Comparison of ENCODE assay signal across 8 cellular contexts in the genomic region with DNA sequence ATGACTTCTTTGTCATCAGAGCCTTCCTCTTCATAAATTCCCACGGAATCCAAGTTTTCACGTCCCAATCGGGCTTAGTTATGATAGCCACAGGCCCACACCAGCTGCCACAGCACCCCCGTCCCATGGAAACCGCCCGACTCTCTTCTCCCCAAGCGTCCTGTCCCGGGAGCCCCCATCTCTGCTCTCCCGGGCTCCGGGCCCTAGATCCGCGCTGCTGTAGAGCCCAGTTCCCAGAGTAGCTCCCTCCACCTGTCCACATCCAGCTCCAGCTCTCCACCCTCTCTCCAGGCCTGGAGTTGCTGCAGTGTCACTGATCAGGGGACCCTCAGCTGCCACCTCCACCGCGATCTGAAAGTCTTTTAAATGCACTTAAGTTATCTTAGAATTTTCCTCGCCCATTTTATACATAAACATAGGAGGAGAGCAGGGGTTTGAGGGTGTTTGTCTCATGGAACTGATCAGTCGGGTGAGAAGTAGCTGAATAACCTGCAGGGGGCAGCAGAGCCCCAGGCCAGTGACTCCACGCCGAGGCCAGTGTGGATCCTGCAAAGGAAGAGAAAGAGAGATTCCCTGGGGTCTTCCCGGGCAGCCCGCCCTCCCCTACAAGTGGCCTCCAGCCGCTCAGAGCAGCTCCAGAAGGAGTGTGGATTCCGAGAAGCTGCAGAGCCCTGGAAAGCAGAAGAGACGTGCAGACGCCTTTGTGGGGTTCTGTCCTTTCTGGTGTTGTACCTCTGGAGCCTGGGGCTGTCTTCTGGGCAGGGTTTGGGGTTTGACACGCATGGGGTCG. TPM values are rescaled to one million over a fixed set of nuclear protein-coding genes. Genes with fewer than 3 reads are reported as not detected.
DNase-seq lines count a peak whose midpoint lies in the region; ATAC-seq and TF ChIP-seq lines count a peak whose summit lies in the region.

No MANE protein-coding gene starts in this region.

- H2BK12ac ChIP-seq in neuronal stem cell (ENCODE audit: low read length) = no peak overlapping the region

- H3K27ac Mint-ChIP-seq in CD8-positive, alpha-beta memory T cell = peak overlapping the region; percentile 89 to 98 (median 95)

- peaks cover 16% of the 10 kb centered on the region for H3K4me1 ChIP-seq in CD8-positive, alpha-beta memory T cell (ENCODE audit: insufficient read depth, low read length)
- H3K4me1 ChIP-seq in neuronal stem cell (ENCODE audit: control insufficient read depth in 2 of 2, insufficient read depth in 1 of 2, low read depth in 1 of 2, low read length in 2 of 2) (peaks cover 2 to 4% of the 10 kb centered on the region in 2 donors), stomach (peaks cover 14 to 26% (median 20%) of the 10 kb centered on the region in 4 donors)

- no peaks in the 10 kb centered on the region for H3K36me3 ChIP-seq in CD8-positive, alpha-beta memory T cell (ENCODE audit: insufficient read depth, low read length)
- H3K36me3 ChIP-seq in neuronal stem cell (replicated peaks in 1 of 2; ENCODE audit: control insufficient read depth in 2 of 2, insufficient read depth in 2 of 2, low read length in 2 of 2) (peaks cover 0 to 10% of the 10 kb centered on the region in 2 donors), stomach (peaks cover 0 to 4% (median 0%) of the 10 kb centered on the region in 4 donors)

- H3K23ac ChIP-seq in neuronal stem cell (ENCODE audit: low read depth, low read length, poor library complexity) = no peak overlapping the region

- H3K9me3 ChIP-seq in CD8-positive, alpha-beta memory T cell (ENCODE audit: low read length) = no peaks in the 10 kb centered on the region
- H3K9me3 ChIP-seq in neuronal stem cell (replicated peaks in 1 of 2; ENCODE audit: control insufficient read depth in 2 of 2, insufficient read depth in 1 of 2, low read depth in 1 of 2, low read length in 2 of 2) = peaks cover 0 to 17% of the 10 kb centered on the region in 2 donors
- no peaks in the 10 kb centered on the region for H3K9me3 ChIP-seq in stomach

- H3K27ac ChIP-seq in CD8-positive, alpha-beta memory T cell (ENCODE audit: low read depth, low read length) = no peak overlapping the region
- H3K27ac ChIP-seq in neuronal stem cell (replicated peaks; ENCODE audit: low read length) (peak overlapping the region; percentile 50), stomach (peak overlapping the region in 4 of 5 donors; percentile 91 to 97 (median 94))

- H2AFZ ChIP-seq in neuronal stem cell (ENCODE audit: low read length) = peak overlapping the region; percentile 86

- H3K27me3 ChIP-seq in CD8-positive, alpha-beta memory T cell (ENCODE audit: insufficient read depth, low read length, poor library complexity, severe bottlenecking) = no peaks in the 10 kb centered on the region
- H3K27me3 ChIP-seq in neuronal stem cell (ENCODE audit: control insufficient read depth in 3 of 3, insufficient read depth in 3 of 3, low read depth in 1 of 3, low read length in 3 of 3) = no peaks in the 10 kb centered on the region
- H3K27me3 ChIP-seq in stomach = no peaks in the 10 kb centered on the region

- no peak overlapping the region for H2BK15ac ChIP-seq in neuronal stem cell (ENCODE audit: low read length)

- POLR2A ChIA-PET in CD8-positive, alpha-beta memory T cell (lab: Charles Lee) = interaction anchor here (0.6 to 2.1 kb wide), 4 partner anchors 24 to 367 kb away, joined by 4 to 21 read pairs (median 8); a partner anchor contains a TSS

- H2AK5ac ChIP-seq in neuronal stem cell (ENCODE audit: low read depth, low read length) = peak overlapping the region; percentile 94

- H2BK120ac ChIP-seq in neuronal stem cell (ENCODE audit: low read depth, low read length) = no peak overlapping the region

- H3K18ac ChIP-seq in neuronal stem cell (ENCODE audit: low read length) = peak overlapping the region; percentile 64

- H3K4me3 Mint-ChIP-seq in CD8-positive, alpha-beta memory T cell = peak overlapping the region; percentile 86 to 98 (median 95)

- peak overlapping the region; percentile 31 for H3K4me2 ChIP-seq in neuronal stem cell (ENCODE audit: insufficient read depth, low read length, poor library complexity, severe bottlenecking)

- no peak overlapping the region for H3K4ac ChIP-seq in neuronal stem cell (ENCODE audit: low read length)

- H4K8ac ChIP-seq in neuronal stem cell (ENCODE audit: low read depth, low read length) = no peak overlapping the region

- peak in 5 of 7 experiments; percentile 45 to 86 (median 76) for TF ChIP-seq CTCF in stomach (IDR thresholded peaks at IDR 0.05)

- peak overlapping the region; percentile 66 for H2BK5ac ChIP-seq in neuronal stem cell (ENCODE audit: low read length)

- ATAC-seq in GM18519 (IDR thresholded peaks at IDR 0.05; ENCODE audit: low FRiP score, unreplicated experiment) = no peak

- H3K14ac ChIP-seq in neuronal stem cell (ENCODE audit: low read length) = no peak overlapping the region

- TF ChIP-seq POLR2A in stomach (IDR thresholded peaks at IDR 0.05) = no peak

- no peak overlapping the region for H3K9ac ChIP-seq in neuronal stem cell (ENCODE audit: low read depth, low read length, poor library complexity)

- H3K27me3 Mint-ChIP-seq in CD8-positive, alpha-beta memory T cell = no peaks in the 10 kb centered on the region

- TF ChIP-seq EP300 in stomach (IDR thresholded peaks at IDR 0.05) = no peak

- H3K4me3 ChIP-seq in CD8-positive, alpha-beta memory T cell (ENCODE audit: low read length) = no peak overlapping the region
- H3K4me3 ChIP-seq in neuronal stem cell (ENCODE audit: low read length in 2 of 2) (peak overlapping the region in 1 of 2 donors; percentile 95), stomach (peak overlapping the region in 1 of 4 donors; percentile 74)

- peaks cover 24 to 30% (median 29%) of the 10 kb centered on the region in 3 donors for H3K4me1 Mint-ChIP-seq in CD8-positive, alpha-beta memory T cell

- CTCF ChIA-PET in CD8-positive, alpha-beta memory T cell (lab: Charles Lee) = interaction anchor here (0.5 to 5.8 kb wide), 13 partner anchors 8 to 177 kb away, joined by 3 to 126 read pairs (median 5); a partner anchor contains a TSS

- no CpG with 5 or more reads among the region's 26 CpGs for WGBS in neuronal stem cell (ENCODE audit: extremely low coverage in 2 of 2, insufficient read length in 2 of 2, insufficient replicate concordance in 1 of 2), 2 donors
- WGBS in stomach, 5 donors = 37 to 47% (median 43%) methylated on average over 26 of the region's 26 CpGs

- no peaks in the 10 kb centered on the region for H3K79me1 ChIP-seq in neuronal stem cell (ENCODE audit: low read depth, low read length)

- no peak overlapping the region for H4K91ac ChIP-seq in neuronal stem cell (ENCODE audit: low read depth, low read length, poor library complexity)

- DNase-seq in CD8-positive, alpha-beta memory T cell = peak; percentile 59 to 81 (median 65)
- DNase-seq in HT-29 (ENCODE audit: low spot score) (peak; percentile 60), RPMI8226 (peak; percentile 79), foreskin melanocyte (peak; percentile 50), neuronal stem cell (ENCODE audit: low spot score) (peak; percentile 77), stomach (peak; percentile 76)
- DNase-seq in activated T-helper 9 cell treated with anti-CD3 and anti-CD28 coated beads, Interleukin-2, amount 50 U/mL, for 16 hours (ENCODE audit: low read depth) = peak; percentile 59

- H3K36me3 Mint-ChIP-seq in CD8-positive, alpha-beta memory T cell = peaks cover 6 to 14% (median 8%) of the 10 kb centered on the region in 3 donors

- H3K9me3 Mint-ChIP-seq in CD8-positive, alpha-beta memory T cell = peaks cover 0 to 6% (median 0%) of the 10 kb centered on the region in 5 donors

- intact Hi-C loops in stomach (cut with DNase I; ENCODE audit: low total_unique reads) = no loop called here

RNA-seq across cellular contexts. Expression of a gene that starts 1.1 kb away (rescaled TPM):
- total RNA-seq in CD8-positive, alpha-beta memory T cell = 1 to 10 TPM; 2.0 to 2.3 TPM
- 2.5 TPM for polyA plus RNA-seq in CD8-positive, alpha-beta memory T cell
- total RNA-seq in HT-29 (2014; rRNA removed; shearing (Covaris generic)) = 0.20 and 0.76 TPM in 2 replicates
- 2.7 TPM for polyA plus RNA-seq in neuronal stem cell (2013, experiment 1 of 2)
- 2.6 TPM for polyA plus RNA-seq in neuronal stem cell (2013, experiment 2 of 2)
- 1 to 10 TPM in 4 of 5 donors, not detected in 1; 2.2 to 5.7 (median 3.3) TPM for total RNA-seq in stomach
- polyA plus RNA-seq in stomach = 1 to 10 TPM; 1.3 to 5.0 (median 3.4) TPM

RNA-seq across cellular contexts. Expression of a gene that starts 38.9 kb away (rescaled TPM):
- total RNA-seq in CD8-positive, alpha-beta memory T cell = 10 to 100 TPM; 10.1 to 10.8 TPM
- 3.3 TPM for polyA plus RNA-seq in CD8-positive, alpha-beta memory T cell
- 2.1 and 3.1 TPM in 2 replicates for total RNA-seq in HT-29 (2014; rRNA removed; shearing (Covaris generic))
- polyA plus RNA-seq in neuronal stem cell (2013, experiment 1 of 2) = 5.8 TPM
- 5.6 TPM for polyA plus RNA-seq in neuronal stem cell (2013, experiment 2 of 2)
- 10 to 100 TPM in 4 of 5 donors, 1 to 10 TPM in 1; 8.8 to 25.3 (median 16.5) TPM for total RNA-seq in stomach
- polyA plus RNA-seq in stomach = 10 to 100 TPM in 1 of 3 donors, 1 to 10 TPM in 2; 3.5 to 15.4 (median 5.2) TPM
